9 cellular contexts compared by ENCODE assay signal in genomic region chr4:40046311-40046980, GRCh38. TPM values are rescaled to one million over a fixed set of nuclear protein-coding genes. Genes with fewer than 3 reads are reported as not detected.
DNase-seq lines count a peak whose midpoint lies in the region; ATAC-seq and TF ChIP-seq lines count a peak whose summit lies in the region.
"Had no signal": no experiment of that assay in that cellular context is flagged by ENCODE, and none has a peak within 500 bp of the region (broad histone marks: within the 10 kb centered on the region; RNA-seq: fewer than 3 reads in every experiment).

No MANE protein-coding gene starts in this region.

- no peak overlapping the region for H3K4me3 Mint-ChIP-seq in HFFc6
- H3K4me3 Mint-ChIP-seq in progenitor cell of endocrine pancreas (ENCODE audit: low read depth) = no peak overlapping the region

- no peaks in the 10 kb centered on the region for H3K4me1 ChIP-seq in SK-N-SH (ENCODE audit: control insufficient read depth in 1 of 2, insufficient read depth in 2 of 2, low read depth in 1 of 2, low read length in 1 of 2)
- peaks cover 6% of the 10 kb centered on the region for H3K4me1 ChIP-seq in suprapubic skin

- H3K9me3 Mint-ChIP-seq in HFFc6 (no peaks in the 10 kb centered on the region), progenitor cell of endocrine pancreas (ENCODE audit: low read depth) (no peaks in the 10 kb centered on the region)

- POLR2A ChIA-PET in SK-N-SH (lab: Yijun Ruan, JAX) = no interaction called here

- peaks cover 13% of the 10 kb centered on the region for H3F3A ChIP-seq in SK-N-SH (replicated peaks; ENCODE audit: insufficient read depth)

- H3K4me1 Mint-ChIP-seq in HFFc6 (ENCODE audit: low read depth) (peaks cover 6% of the 10 kb centered on the region), progenitor cell of endocrine pancreas (ENCODE audit: low read depth) (peaks cover 2% of the 10 kb centered on the region)

- H4K20me1 ChIP-seq in SK-N-SH (ENCODE audit: insufficient read depth) = no peaks in the 10 kb centered on the region

- H3K36me3 Mint-ChIP-seq in HFFc6 (ENCODE audit: low read depth) (no peaks in the 10 kb centered on the region), progenitor cell of endocrine pancreas (ENCODE audit: insufficient read depth) (no peaks in the 10 kb centered on the region)

- TF ChIP-seq EP300 in SK-N-SH (IDR thresholded peaks at IDR 0.05; ENCODE audit: borderline replicate concordance in 1 of 2, low read depth in 1 of 2, low read length in 1 of 2) (no peak), suprapubic skin (IDR thresholded peaks at IDR 0.05) (no peak)

- CTCF ChIA-PET in SK-N-SH (lab: Yijun Ruan, JAX) = no interaction called here

- no peak overlapping the region for H3K9ac ChIP-seq in SK-N-SH

- H3K27ac ChIP-seq in SK-N-SH (ENCODE audit: low read depth in 2 of 2, low read length in 1 of 2) (no peak overlapping the region), suprapubic skin (no peak overlapping the region), substantia nigra (ENCODE audit: low read depth, low read length, poor library complexity, severe bottlenecking) (no peak overlapping the region)
- H3K27ac ChIP-seq: tibial nerve had no signal

- H3K27me3 ChIP-seq in SK-N-SH (ENCODE audit: insufficient read depth) = no peaks in the 10 kb centered on the region
- H3K27me3 ChIP-seq in suprapubic skin = no peaks in the 10 kb centered on the region
- H3K27me3 ChIP-seq: tibial nerve had no signal

- H3K4me2 ChIP-seq in SK-N-SH = no peak overlapping the region

- TF ChIP-seq RAD21 in SK-N-SH (IDR thresholded peaks at IDR 0.05; ENCODE audit: low read length) = no peak

- no peak for TF ChIP-seq CTCF in HFFc6 (IDR thresholded peaks at IDR 0.05)
- peak; percentile 14; the same call in 1 of the 2 replicates for TF ChIP-seq CTCF in SK-N-SH (IDR thresholded peaks at IDR 0.05)
- TF ChIP-seq CTCF in fibroblast of mammary gland (conservative IDR thresholded peaks at IDR 0.05; ENCODE audit: control insufficient read depth, insufficient read depth, low read depth, low read length) = no peak
- TF ChIP-seq CTCF in suprapubic skin (IDR thresholded peaks at IDR 0.05) = no peak
- no peak for TF ChIP-seq CTCF in progenitor cell of endocrine pancreas (IDR thresholded peaks at IDR 0.05; ENCODE audit: unreplicated experiment)

- H3K9me2 ChIP-seq in SK-N-SH = no peaks in the 10 kb centered on the region

- DNase-seq in HFFc6 = peak; percentile 8
- DNase-seq in SK-N-SH = no peak
- DNase-seq in fibroblast of mammary gland (ENCODE audit: low read depth) = peak; percentile 42
- DNase-seq in smooth muscle cell of the brain vasculature (ENCODE audit: low read depth, low spot score) = peak; percentile 36
- DNase-seq in suprapubic skin (ENCODE audit: low spot score in 2 of 2) = no peak
- DNase-seq in substantia nigra (lab: John Stamatoyannopoulos, UW) = no peak
- DNase-seq in progenitor cell of endocrine pancreas (ENCODE audit: low spot score, unreplicated experiment) = no peak

- no peaks in the 10 kb centered on the region for H3K36me3 ChIP-seq in SK-N-SH (replicated peaks in 1 of 2; ENCODE audit: control insufficient read depth in 1 of 2, insufficient read depth in 2 of 2, low read length in 1 of 2)
- H3K36me3 ChIP-seq in suprapubic skin = no peaks in the 10 kb centered on the region
- H3K36me3 ChIP-seq: tibial nerve had no signal

- no peak for TF ChIP-seq POLR2A in suprapubic skin (IDR thresholded peaks at IDR 0.05)

- H3K9me3 ChIP-seq in SK-N-SH (no peaks in the 10 kb centered on the region), suprapubic skin (no peaks in the 10 kb centered on the region)
- H3K9me3 ChIP-seq: tibial nerve had no signal

- no peak for ATAC-seq in GM19467 (IDR thresholded peaks at IDR 0.05; ENCODE audit: unreplicated experiment)

- H3K79me2 ChIP-seq in SK-N-SH (ENCODE audit: insufficient read depth) = no peaks in the 10 kb centered on the region

- H2AFZ ChIP-seq in SK-N-SH (ENCODE audit: low read depth) = 0 out of 2 replicates have a peak overlapping the region, but pooled peaks have one; percentile 71

- WGBS in SK-N-SH (ENCODE audit: low lambda C conversion rate) = 81% methylated on average over 8 of the region's 8 CpGs
- 76% methylated on average over 8 of the region's 8 CpGs for WGBS in suprapubic skin

- H3K4me3 ChIP-seq in SK-N-SH (ENCODE audit: low read depth in 2 of 2, low read length in 1 of 2) = no peak overlapping the region
- H3K4me3 ChIP-seq in fibroblast of mammary gland (ENCODE audit: control insufficient read depth, low read depth, low read length) = no peak overlapping the region
- H3K4me3 ChIP-seq in suprapubic skin = no peak overlapping the region
- H3K4me3 ChIP-seq: tibial nerve had no signal

- H3K27ac Mint-ChIP-seq in HFFc6 (no peak overlapping the region), progenitor cell of endocrine pancreas (no peak overlapping the region)

- H3K27me3 Mint-ChIP-seq in HFFc6 (ENCODE audit: insufficient read depth) (no peaks in the 10 kb centered on the region), progenitor cell of endocrine pancreas (no peaks in the 10 kb centered on the region)

TF ChIP-seq in SK-N-SH, 30 proteins besides CTCF, POLR2A, EP300 and RAD21:
- TF ChIP-seq NFIC (IDR thresholded peaks at IDR 0.05; ENCODE audit: borderline replicate concordance) (peak; percentile 34; the same call in 1 of the 2 replicates), JUND (IDR thresholded peaks at IDR 0.05) (no peak), MEF2A (IDR thresholded peaks at IDR 0.05; ENCODE audit: borderline replicate concordance, low read depth) (no peak)
TF ChIP-seq in SK-N-SH: peak in this region for 1.

RNA-seq across cellular contexts. Expression of gene N4BP2, which starts 10.2 kb away (rescaled TPM):
- 1 to 10 TPM; 1.0 to 2.1 (median 1.9) TPM for total RNA-seq in HFFc6 (2021; fragmentation: NEBNext Ultra II Directional; extraction: Animal tissue kit (Norgen Biotek cat#: 25700))
- 1.2 and 1.4 TPM in 2 replicates for polyA plus RNA-seq in SK-N-SH (2012; rRNA removed)
- 1.6 and 1.8 TPM in 2 replicates for polyA plus RNA-seq in SK-N-SH (2012; cell fraction: cytosol; rRNA removed)
- polyA plus RNA-seq in SK-N-SH (2012; cell fraction: nucleus; rRNA removed) = 1.4 and 3.2 TPM in 2 replicates
- total RNA-seq in suprapubic skin (10 to 100 TPM in 2 of 4 donors, 1 to 10 TPM in 2; 7.8 to 23.7 (median 10.3) TPM), progenitor cell of endocrine pancreas (49.3 and 50.5 TPM in 2 replicates)

Comparison
In these comparisons a context has a peak if more than half of its experiments do, and no peak if none do; other contexts are left out.
1. DNase-seq: peak in HFFc6 (single experiment), fibroblast of mammary gland (single experiment) and smooth muscle cell of the brain vasculature (single experiment); none in SK-N-SH (single experiment), suprapubic skin (0 of 2), substantia nigra (0 of 49) and progenitor cell of endocrine pancreas (single experiment).